ENCODE assay signal across 30 cellular contexts in genomic region chr11:10748241-10748640, GRCh38. TPM values are rescaled to one million over a fixed set of nuclear protein-coding genes. Genes with fewer than 3 reads are reported as not detected.
A peak's percentile ranks its signal among the peaks of the same experiment; 100 is the strongest.
DNase-seq lines count a peak whose midpoint lies in the region; ATAC-seq and TF ChIP-seq lines count a peak whose summit lies in the region.
"Had no signal": no experiment of that assay in that cellular context is flagged by ENCODE, and none has a peak within 500 bp of the region (broad histone marks: within the 10 kb centered on the region; RNA-seq: fewer than 3 reads in every experiment).

No MANE protein-coding gene starts in this region.

- H3K9me3 ChIP-seq in Karpas-422 (ENCODE audit: low read length): no peaks in the 10 kb centered on the region
- H3K9me3 ChIP-seq in psoas muscle: no peaks in the 10 kb centered on the region
- H3K9me3 ChIP-seq: esophagus muscularis mucosa, heart right ventricle, lower lobe of right lung, mucosa of descending colon, thoracic aorta, uterus had no signal

- H3K9me3 Mint-ChIP-seq in brain: no peaks in the 10 kb centered on the region
- H3K9me3 Mint-ChIP-seq: CD4-positive, CD25-positive, alpha-beta regulatory T cell; stimulated activated naive CD8-positive, alpha-beta T cell treated with anti-CD3 and anti-CD28 coated beads, Interleukin-15, Interleukin-2, amounts not matched to agents 100 ng/mL and 50 ng/mL, for 24 hours; WTC11 had no signal

- peaks cover 20% of the 10 kb centered on the region for H3K27me3 Mint-ChIP-seq in brain
- H3K27me3 Mint-ChIP-seq: stimulated activated naive CD8-positive, alpha-beta T cell treated with anti-CD3 and anti-CD28 coated beads, Interleukin-15, Interleukin-2, amounts not matched to agents 100 ng/mL and 50 ng/mL, for 24 hours had no signal

- no peak overlapping the region for H3K9ac ChIP-seq in Karpas-422 (ENCODE audit: low read length)

- peak overlapping the region in 1 of 5 experiments; percentile 19 for H3K27ac Mint-ChIP-seq in brain
- H3K27ac Mint-ChIP-seq: CD4-positive, CD25-positive, alpha-beta regulatory T cell; stimulated activated naive CD8-positive, alpha-beta T cell treated with anti-CD3 and anti-CD28 coated beads, Interleukin-15, Interleukin-2, amounts not matched to agents 100 ng/mL and 50 ng/mL, for 24 hours; WTC11 had no signal

- H3K4me1 Mint-ChIP-seq in brain: peaks cover 18% of the 10 kb centered on the region

- H4K20me1 ChIP-seq in Karpas-422 (ENCODE audit: insufficient read depth, low read depth, low read length): no peaks in the 10 kb centered on the region

- TF ChIP-seq CTCF in brain (conservative IDR thresholded peaks at IDR 0.05) (no peak), psoas muscle (IDR thresholded peaks at IDR 0.05) (no peak)

- peaks cover 21% of the 10 kb centered on the region for H3K79me2 ChIP-seq in Karpas-422 (ENCODE audit: low read length)

- peak; percentile 48 for DNase-seq in NOMO-1 treated with DMSO at 0.1 percent for 48 hours (lab: John Stamatoyannopoulos, UW; ENCODE audit: unreplicated experiment)
- DNase-seq in NOMO-1 treated with dmso at 0.1 percent for 144 hours (lab: John Stamatoyannopoulos, UW; ENCODE audit: unreplicated experiment): no peak
- DNase-seq in Karpas-422: no peak
- DNase-seq in psoas muscle: no peak
- DNase-seq in DMS53 treated with DMSO at 0.1 percent for 48 hours (lab: John Stamatoyannopoulos, UW; ENCODE audit: unreplicated experiment): no peak
- DNase-seq in NK-92 (lab: John Stamatoyannopoulos, UW; ENCODE audit: unreplicated experiment): no peak
- no peak for DNase-seq in OCI-M2 (lab: John Stamatoyannopoulos, UW; ENCODE audit: unreplicated experiment)
- DNase-seq: 8988T; activated effector memory CD4-positive, alpha-beta T cell treated with Interleukin-2 at 50 U/mL for 16 hours; CD4-positive, CD25-positive, alpha-beta regulatory T cell; dermis blood vessel endothelial cell; DMS 273 treated with DMSO at 0.1 percent for 48 hours; foreskin keratinocyte; H7; heart right ventricle; kidney glomerular epithelial cell; lower lobe of right lung; mucosa of descending colon; NCI-H1417; NCI-H2081; NCI-H226; T-helper 9 cell; uterus had no signal

- H3K36me3 Mint-ChIP-seq in brain: peaks cover 3% of the 10 kb centered on the region
- H3K36me3 Mint-ChIP-seq: WTC11 had no signal

- H3K27me3 ChIP-seq in Karpas-422 (ENCODE audit: low read length) (no peaks in the 10 kb centered on the region), psoas muscle (ENCODE audit: insufficient read depth in 3 of 3, low read length in 2 of 3) (no peaks in the 10 kb centered on the region)
- H3K27me3 ChIP-seq: esophagus muscularis mucosa, foreskin keratinocyte, heart right ventricle, uterus had no signal

- no peak overlapping the region for H3K4me3 ChIP-seq in Karpas-422 (ENCODE audit: low read length)
- no peak overlapping the region for H3K4me3 ChIP-seq in psoas muscle
- H3K4me3 ChIP-seq: esophagus muscularis mucosa, heart right ventricle, lower lobe of right lung, mucosa of descending colon, SK-N-MC, thoracic aorta, uterus had no signal

- no peak overlapping the region for H3K4me2 ChIP-seq in Karpas-422 (ENCODE audit: low read depth, low read length, poor library complexity, severe bottlenecking)

- WGBS in psoas muscle, 3 donors: 30 to 46% (median 42%) methylated on average over 3 of the region's 3 CpGs

- no peak for ATAC-seq in psoas muscle
- ATAC-seq: foreskin keratinocyte, heart right ventricle, lower lobe of right lung, mucosa of descending colon, WTC11 had no signal

- intact Hi-C loops in psoas muscle (cut with DNase I): no loop called here

- peak overlapping the region; percentile 66; the same call in 1 of the 2 replicates for H2AFZ ChIP-seq in Karpas-422 (ENCODE audit: low read length)

- H3K4me1 ChIP-seq in Karpas-422 (ENCODE audit: low read length) (peaks cover 19% of the 10 kb centered on the region), psoas muscle (peaks cover 11% of the 10 kb centered on the region)

- no peaks in the 10 kb centered on the region for H3K9me2 ChIP-seq in Karpas-422 (replicated peaks; ENCODE audit: insufficient read depth, low read length)

- peak overlapping the region in 4 of 5 experiments; percentile 5 to 71 (median 50) for H3K4me3 Mint-ChIP-seq in brain
- H3K4me3 Mint-ChIP-seq: stimulated activated naive CD8-positive, alpha-beta T cell treated with anti-CD3 and anti-CD28 coated beads, Interleukin-15, Interleukin-2, amounts not matched to agents 100 ng/mL and 50 ng/mL, for 24 hours; WTC11 had no signal

- H3K36me3 ChIP-seq in Karpas-422 (ENCODE audit: insufficient read depth, low read length) (no peaks in the 10 kb centered on the region), psoas muscle (ENCODE audit: insufficient read depth in 1 of 2, low read depth in 1 of 2) (no peaks in the 10 kb centered on the region)
- H3K36me3 ChIP-seq: thoracic aorta, uterus had no signal

- H3K27ac ChIP-seq in Karpas-422 (ENCODE audit: low read length): no peak overlapping the region
- H3K27ac ChIP-seq in psoas muscle: peak overlapping the region; percentile 48
- H3K27ac ChIP-seq: esophagus muscularis mucosa, foreskin keratinocyte, heart right ventricle, lower lobe of right lung, SK-N-MC, thoracic aorta, uterus had no signal

RNA-seq across cellular contexts. Expression of gene CTR9, which starts 2.8 kb away (rescaled TPM):
- total RNA-seq in Karpas-422 (2014; rRNA removed; shearing (Covaris generic); ENCODE audit: low replicate concordance): 20.7 and 39.9 TPM in 2 replicates
- 10.9 TPM for polyA plus RNA-seq in brain (ENCODE audit: insufficient read depth, low read depth, low replicate concordance)
- total RNA-seq in psoas muscle: 10 to 100 TPM; 20.9 to 31.0 (median 26.1) TPM
- polyA plus RNA-seq in psoas muscle: 10 to 100 TPM; 16.4 to 41.6 (median 17.7) TPM

RNA-seq across cellular contexts. Expression of gene IRAG1, which starts 54.7 kb away (rescaled TPM):
- total RNA-seq in Karpas-422 (2014; rRNA removed; shearing (Covaris generic); ENCODE audit: low replicate concordance): not detected in 2 replicates
- polyA plus RNA-seq in brain (ENCODE audit: insufficient read depth, low read depth, low replicate concordance) (10.8 TPM), psoas muscle (1 to 10 TPM; 1.4 to 2.4 (median 1.8) TPM)
- total RNA-seq in psoas muscle: 1 to 10 TPM; 3.9 to 9.4 (median 4.4) TPM
- total RNA-seq: CD4-positive, CD25-positive, alpha-beta regulatory T cell; OCI-LY7 had no signal
- polyA plus RNA-seq: CD4-positive, CD25-positive, alpha-beta regulatory T cell had no signal
